In the genomic region with DNA sequence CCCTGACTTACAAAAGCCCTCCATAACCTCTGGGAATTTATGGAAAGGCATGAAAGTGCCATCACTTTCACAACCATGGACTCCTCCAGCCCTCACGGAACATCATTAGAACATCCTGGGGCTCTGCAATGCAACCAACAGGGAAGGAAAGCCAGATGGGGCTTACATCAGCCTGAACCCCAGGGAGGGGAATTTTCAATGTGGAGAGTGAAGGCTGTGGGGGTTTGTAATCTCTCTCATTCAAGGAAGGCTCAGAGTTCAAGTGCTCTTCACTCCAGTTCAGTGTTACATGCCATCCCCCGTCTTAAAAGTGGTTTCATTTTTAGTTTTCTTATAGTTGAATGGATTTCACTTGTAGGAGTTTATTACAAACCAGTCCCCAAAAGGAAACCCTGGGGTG, we compare ENCODE assay signal across 10 cellular contexts. TPM values are rescaled to one million over a fixed set of nuclear protein-coding genes. Genes with fewer than 3 reads are reported as not detected.
DNase-seq lines count a peak whose midpoint lies in the region; ATAC-seq and TF ChIP-seq lines count a peak whose summit lies in the region.
"Had no signal": no experiment of that assay in that cellular context is flagged by ENCODE, and none has a peak within 500 bp of the region (broad histone marks: within the 10 kb centered on the region; RNA-seq: fewer than 3 reads in every experiment).

No MANE protein-coding gene starts in this region.

- peaks cover 41% of the 10 kb centered on the region for H3K4me1 Mint-ChIP-seq in activated naive CD8-positive, alpha-beta T cell treated with anti-CD3 and anti-CD28 coated beads, Interleukin-2, amount 10 ng/mL, durations not matched to agents 7 days and 5 days
- peaks cover 34% of the 10 kb centered on the region for H3K4me1 Mint-ChIP-seq in activated naive CD8-positive, alpha-beta T cell treated with anti-CD3 and anti-CD28 coated beads, Interleukin-2, amount 50 U/mL, for 24 hours
- peaks cover 39% of the 10 kb centered on the region for H3K4me1 Mint-ChIP-seq in T-helper 1 cell treated with Interleukin-12 subunit alpha and Interleukin-12 subunit beta and Interleukin-4 antibody, amounts not matched to agents 30 μg/mL and 1 μg/mL, for 36 hours (ENCODE audit: low read depth)
- H3K4me1 Mint-ChIP-seq in glutamatergic neuron (ENCODE audit: low read depth, unreplicated experiment) = peaks cover 60% of the 10 kb centered on the region

- ATAC-seq in activated naive CD8-positive, alpha-beta T cell treated with anti-CD3 and anti-CD28 coated beads, Interleukin-2, amount 10 ng/mL, durations not matched to agents 7 days and 5 days (ENCODE audit: low read depth) = peak; percentile 17
- no peak for ATAC-seq in activated naive CD8-positive, alpha-beta T cell treated with anti-CD3 and anti-CD28 coated beads, Interleukin-2, amount 50 U/mL, for 24 hours
- ATAC-seq in GM21367 (IDR thresholded peaks at IDR 0.05; ENCODE audit: unreplicated experiment) = no peak

- H3K27ac ChIP-seq in subcutaneous abdominal adipose tissue (ENCODE audit: low read depth, low read length) = peak overlapping the region; percentile 82

- DNase-seq in activated naive CD8-positive, alpha-beta T cell treated with anti-CD3 and anti-CD28 coated beads, Interleukin-2, amount 10 ng/mL, durations not matched to agents 7 days and 5 days = no peak
- no peak for DNase-seq in activated naive CD8-positive, alpha-beta T cell treated with anti-CD3 and anti-CD28 coated beads, Interleukin-2, amount 50 U/mL, for 24 hours
- DNase-seq in glutamatergic neuron = no peak
- DNase-seq in T1000 (lab: John Stamatoyannopoulos, UW) = no peak
- DNase-seq in midbrain (lab: John Stamatoyannopoulos, UW) = no peak
- DNase-seq: NCI-H1417 treated with DMSO at 0.1 percent for 48 hours, retina had no signal

- H3K27ac Mint-ChIP-seq in activated naive CD8-positive, alpha-beta T cell treated with anti-CD3 and anti-CD28 coated beads, Interleukin-2, amount 10 ng/mL, durations not matched to agents 7 days and 5 days = no peak overlapping the region
- H3K27ac Mint-ChIP-seq in activated naive CD8-positive, alpha-beta T cell treated with anti-CD3 and anti-CD28 coated beads, Interleukin-2, amount 50 U/mL, for 24 hours = no peak overlapping the region
- H3K27ac Mint-ChIP-seq in T-helper 1 cell treated with Interleukin-12 subunit alpha and Interleukin-12 subunit beta and Interleukin-4 antibody, amounts not matched to agents 30 μg/mL and 1 μg/mL, for 36 hours = peak overlapping the region; percentile 41
- peak overlapping the region; percentile 68 for H3K27ac Mint-ChIP-seq in glutamatergic neuron (ENCODE audit: unreplicated experiment)

- H3K4me3 ChIP-seq in subcutaneous abdominal adipose tissue (ENCODE audit: low read depth in 1 of 5, low read length in 5 of 5) = peak overlapping the region in 4 of 5 donors; percentile 31 to 91 (median 64)

- no peaks in the 10 kb centered on the region for H3K9me3 Mint-ChIP-seq in activated naive CD8-positive, alpha-beta T cell treated with anti-CD3 and anti-CD28 coated beads, Interleukin-2, amount 10 ng/mL, durations not matched to agents 7 days and 5 days
- H3K9me3 Mint-ChIP-seq in activated naive CD8-positive, alpha-beta T cell treated with anti-CD3 and anti-CD28 coated beads, Interleukin-2, amount 50 U/mL, for 24 hours = no peaks in the 10 kb centered on the region
- H3K9me3 Mint-ChIP-seq in T-helper 1 cell treated with Interleukin-12 subunit alpha and Interleukin-12 subunit beta and Interleukin-4 antibody, amounts not matched to agents 30 μg/mL and 1 μg/mL, for 36 hours = no peaks in the 10 kb centered on the region
- H3K9me3 Mint-ChIP-seq in glutamatergic neuron (ENCODE audit: unreplicated experiment) = peaks cover 14% of the 10 kb centered on the region

- peaks cover 2% of the 10 kb centered on the region for H3K36me3 Mint-ChIP-seq in activated naive CD8-positive, alpha-beta T cell treated with anti-CD3 and anti-CD28 coated beads, Interleukin-2, amount 10 ng/mL, durations not matched to agents 7 days and 5 days
- no peaks in the 10 kb centered on the region for H3K36me3 Mint-ChIP-seq in activated naive CD8-positive, alpha-beta T cell treated with anti-CD3 and anti-CD28 coated beads, Interleukin-2, amount 50 U/mL, for 24 hours (ENCODE audit: low read depth)
- no peaks in the 10 kb centered on the region for H3K36me3 Mint-ChIP-seq in T-helper 1 cell treated with Interleukin-12 subunit alpha and Interleukin-12 subunit beta and Interleukin-4 antibody, amounts not matched to agents 30 μg/mL and 1 μg/mL, for 36 hours (ENCODE audit: low read depth)
- no peaks in the 10 kb centered on the region for H3K36me3 Mint-ChIP-seq in glutamatergic neuron (ENCODE audit: unreplicated experiment)

- POLR2A ChIA-PET in activated naive CD8-positive, alpha-beta T cell treated with anti-CD3 and anti-CD28 coated beads, Interleukin-2, amount 10 ng/mL, durations not matched to agents 7 days and 5 days (lab: Charles Lee) = no interaction called here

- H3K36me3 ChIP-seq in subcutaneous abdominal adipose tissue (ENCODE audit: control insufficient read depth in 5 of 5, insufficient read depth in 5 of 5, low read length in 5 of 5) = peaks cover 0 to 7% (median 6%) of the 10 kb centered on the region in 5 donors

- peaks cover 21% of the 10 kb centered on the region for H3K27me3 Mint-ChIP-seq in activated naive CD8-positive, alpha-beta T cell treated with anti-CD3 and anti-CD28 coated beads, Interleukin-2, amount 10 ng/mL, durations not matched to agents 7 days and 5 days
- H3K27me3 Mint-ChIP-seq in activated naive CD8-positive, alpha-beta T cell treated with anti-CD3 and anti-CD28 coated beads, Interleukin-2, amount 50 U/mL, for 24 hours = peaks cover 48% of the 10 kb centered on the region
- peaks cover 27% of the 10 kb centered on the region for H3K27me3 Mint-ChIP-seq in T-helper 1 cell treated with Interleukin-12 subunit alpha and Interleukin-12 subunit beta and Interleukin-4 antibody, amounts not matched to agents 30 μg/mL and 1 μg/mL, for 36 hours (ENCODE audit: low read depth)
- peaks cover 11% of the 10 kb centered on the region for H3K27me3 Mint-ChIP-seq in glutamatergic neuron (ENCODE audit: unreplicated experiment)

- no peak overlapping the region for H3K4me3 Mint-ChIP-seq in activated naive CD8-positive, alpha-beta T cell treated with anti-CD3 and anti-CD28 coated beads, Interleukin-2, amount 10 ng/mL, durations not matched to agents 7 days and 5 days
- no peak overlapping the region for H3K4me3 Mint-ChIP-seq in activated naive CD8-positive, alpha-beta T cell treated with anti-CD3 and anti-CD28 coated beads, Interleukin-2, amount 50 U/mL, for 24 hours
- peak overlapping the region; percentile 53 for H3K4me3 Mint-ChIP-seq in T-helper 1 cell treated with Interleukin-12 subunit alpha and Interleukin-12 subunit beta and Interleukin-4 antibody, amounts not matched to agents 30 μg/mL and 1 μg/mL, for 36 hours
- peak overlapping the region; percentile 47 for H3K4me3 Mint-ChIP-seq in glutamatergic neuron (ENCODE audit: unreplicated experiment)

- peak overlapping the region in 4 of 5 donors; percentile 0 to 68 (median 44) for H3K9ac ChIP-seq in subcutaneous abdominal adipose tissue (ENCODE audit: low read length in 5 of 5)

- no peaks in the 10 kb centered on the region for H3K9me3 ChIP-seq in subcutaneous abdominal adipose tissue (ENCODE audit: control insufficient read depth in 5 of 5, low read length in 5 of 5)

- H3K4me1 ChIP-seq in subcutaneous abdominal adipose tissue (ENCODE audit: control insufficient read depth in 5 of 5, insufficient read depth in 5 of 5, low read length in 5 of 5) = peaks cover 35 to 99% (median 97%) of the 10 kb centered on the region in 5 donors

- no peak for TF ChIP-seq CTCF in glutamatergic neuron (IDR thresholded peaks at IDR 0.05; ENCODE audit: partially characterized antibody, unreplicated experiment)

- peaks cover 0 to 6% (median 0%) of the 10 kb centered on the region in 5 donors for H3K27me3 ChIP-seq in subcutaneous abdominal adipose tissue (ENCODE audit: control insufficient read depth in 5 of 5, insufficient read depth in 4 of 5, low read length in 5 of 5)

RNA-seq across cellular contexts. Expression of gene SPRY4, which starts 5.7 kb away (rescaled TPM):
- 1 to 10 TPM in 1 of 2 experiments, under 1 TPM in 1; 0.96 to 1.7 TPM for total RNA-seq in activated naive CD8-positive, alpha-beta T cell treated with anti-CD3 and anti-CD28 coated beads, Interleukin-2, amount 10 ng/mL, durations not matched to agents 7 days and 5 days
- 12.5 TPM for total RNA-seq in glutamatergic neuron (ENCODE audit: unreplicated experiment)

Comparison
In these comparisons a context has a peak if more than half of its experiments do, and no peak if none do; other contexts are left out.
1. H3K27ac Mint-ChIP-seq: peak in T-helper 1 cell treated with Interleukin-12 subunit alpha and Interleukin-12 subunit beta and Interleukin-4 antibody, amounts not matched to agents 30 μg/mL and 1 μg/mL, for 36 hours (single experiment) and glutamatergic neuron (single experiment); none in activated naive CD8-positive, alpha-beta T cell treated with anti-CD3 and anti-CD28 coated beads, Interleukin-2, amount 10 ng/mL, durations not matched to agents 7 days and 5 days (single experiment) and activated naive CD8-positive, alpha-beta T cell treated with anti-CD3 and anti-CD28 coated beads, Interleukin-2, amount 50 U/mL, for 24 hours (single experiment).
2. H3K4me3 Mint-ChIP-seq: peak in T-helper 1 cell treated with Interleukin-12 subunit alpha and Interleukin-12 subunit beta and Interleukin-4 antibody, amounts not matched to agents 30 μg/mL and 1 μg/mL, for 36 hours (single experiment) and glutamatergic neuron (single experiment); none in activated naive CD8-positive, alpha-beta T cell treated with anti-CD3 and anti-CD28 coated beads, Interleukin-2, amount 10 ng/mL, durations not matched to agents 7 days and 5 days (single experiment) and activated naive CD8-positive, alpha-beta T cell treated with anti-CD3 and anti-CD28 coated beads, Interleukin-2, amount 50 U/mL, for 24 hours (single experiment).